ENCODE assay signal across 7 cellular contexts in the genomic region with DNA sequence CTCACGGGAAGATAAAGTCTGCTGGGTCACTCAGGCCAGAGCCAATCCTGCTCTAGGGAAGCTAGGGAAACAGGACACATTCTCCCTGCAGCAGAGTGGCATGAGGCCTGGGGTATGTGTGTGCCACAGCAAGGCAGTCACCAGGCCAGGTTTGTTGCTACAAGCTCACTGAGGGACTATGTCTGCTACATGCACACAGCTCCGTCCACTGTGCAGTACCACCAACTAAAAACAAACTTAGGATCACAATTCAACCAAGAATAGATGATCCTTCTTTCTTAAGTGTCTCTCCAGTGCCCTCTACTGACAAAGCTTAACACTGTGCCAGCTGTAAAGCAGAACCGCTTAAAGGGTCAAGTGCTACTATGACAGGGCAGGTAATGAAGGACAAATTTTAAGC.
DNase-seq lines count a peak whose midpoint lies in the region; FAIRE-seq and TF ChIP-seq lines count a peak whose summit lies in the region.

No MANE protein-coding gene starts in this region.

- H4K20me1 ChIP-seq in MM.1S (ENCODE audit: insufficient read depth, low read length), result no peaks in the 10 kb centered on the region

- H3K9ac ChIP-seq in MM.1S (ENCODE audit: low read length), result no peak overlapping the region

- H3K27ac ChIP-seq in MM.1S (ENCODE audit: low read length) (no peak overlapping the region), testis (no peak overlapping the region), sigmoid colon (no peak overlapping the region)

- H3K36me3 ChIP-seq in MM.1S (replicated peaks; ENCODE audit: insufficient read depth, low read length) (no peaks in the 10 kb centered on the region), testis (ENCODE audit: low read depth, missing control alignments) (no peaks in the 10 kb centered on the region), sigmoid colon (no peaks in the 10 kb centered on the region)

- no peak overlapping the region for H2AFZ ChIP-seq in MM.1S (ENCODE audit: low read length)

- H3K9me2 ChIP-seq in MM.1S (replicated peaks; ENCODE audit: insufficient read depth, low read length), result no peaks in the 10 kb centered on the region

- H3K9me3 ChIP-seq in MM.1S (replicated peaks; ENCODE audit: insufficient read depth, low read length), result no peaks in the 10 kb centered on the region
- no peaks in the 10 kb centered on the region for H3K9me3 ChIP-seq in testis
- no peaks in the 10 kb centered on the region for H3K9me3 ChIP-seq in sigmoid colon

- H3K4me1 ChIP-seq in MM.1S (ENCODE audit: low read length) (no peaks in the 10 kb centered on the region), testis (no peaks in the 10 kb centered on the region), sigmoid colon (peaks cover 0 to 26% (median 8%) of the 10 kb centered on the region in 4 donors)

- 93 to 96% methylated on average over 2 to 3 of the region's 3 CpGs for WGBS in testis, 2 donors
- WGBS in sigmoid colon, 2 donors, result 90 to 91% methylated on average over 3 of the region's 3 CpGs

- no peak overlapping the region for H3K4me2 ChIP-seq in MM.1S (ENCODE audit: low read depth, low read length)

- no peak overlapping the region for H3K4me3 ChIP-seq in MM.1S (ENCODE audit: low read length)
- no peak overlapping the region for H3K4me3 ChIP-seq in testis
- H3K4me3 ChIP-seq in sigmoid colon, result no peak overlapping the region

- H3F3A ChIP-seq in MM.1S (ENCODE audit: insufficient read depth, low read length), result no peaks in the 10 kb centered on the region

- H3K79me2 ChIP-seq in MM.1S (ENCODE audit: low read length), result no peaks in the 10 kb centered on the region

- peak; percentile 77 for TF ChIP-seq CTCF in MM.1S (IDR thresholded peaks at IDR 0.05; ENCODE audit: low read length)
- TF ChIP-seq CTCF in testis (IDR thresholded peaks at IDR 0.05), result no peak
- TF ChIP-seq CTCF in sigmoid colon (IDR thresholded peaks at IDR 0.05), result peak in 1 of 4 experiments; percentile 39

- TF ChIP-seq POLR2A in GM12891 (IDR thresholded peaks at IDR 0.05; ENCODE audit: low read depth, low read length) (no peak), testis (IDR thresholded peaks at IDR 0.05) (no peak), sigmoid colon (IDR thresholded peaks at IDR 0.05) (no peak)

- H3K27me3 ChIP-seq in MM.1S (replicated peaks; ENCODE audit: insufficient read depth, low read length), result no peaks in the 10 kb centered on the region
- no peaks in the 10 kb centered on the region for H3K27me3 ChIP-seq in testis
- no peaks in the 10 kb centered on the region for H3K27me3 ChIP-seq in sigmoid colon

- peak; percentile 90 for FAIRE-seq in GM12891 (lab: Jason Lieb, UNC)

- no peak for TF ChIP-seq EP300 in sigmoid colon (IDR thresholded peaks at IDR 0.05)

- DNase-seq in GM12891 (ENCODE audit: insufficient read length, low spot score) (no peak), H4 (ENCODE audit: low spot score) (peak; percentile 4), MM.1S (peak; percentile 77), glomerular endothelial cell (ENCODE audit: extremely low read depth, low read depth, low spot score) (peak; percentile 16), testis (peak; percentile 25), sigmoid colon (no peak)
- DNase-seq in activated CD4-positive, alpha-beta T cell treated with anti-CD3 and anti-CD28 coated beads, Interleukin-2, amount 50 U/mL, for 4 hours, result peak; percentile 5 to 23

- intact Hi-C loops in testis (cut with DNase I; ENCODE audit: low total_unique reads) (no loop called here), sigmoid colon (cut with DNase I) (no loop called here)

TF ChIP-seq in GM12891, 5 proteins besides CTCF, POLR2A, EP300 and RAD21:
- TF ChIP-seq POU2F2 (IDR thresholded peaks at IDR 0.05; ENCODE audit: low read depth, low read length), result no peak
- no peak for TF ChIP-seq SPI1 (IDR thresholded peaks at IDR 0.05; ENCODE audit: low read depth, low read length)
- no peak for TF ChIP-seq TAF1 (IDR thresholded peaks at IDR 0.05; ENCODE audit: low read depth, low read length)
TF ChIP-seq in GM12891: peak in this region for 0.

Comparison
In these comparisons a context has a peak if more than half of its experiments do, and no peak if none do; other contexts are left out.
1. DNase-seq: peak in H4 (single experiment), MM.1S (single experiment), activated CD4-positive, alpha-beta T cell treated with anti-CD3 and anti-CD28 coated beads, Interleukin-2, amount 50 U/mL, for 4 hours (2 of 2), glomerular endothelial cell (single experiment) and testis (single experiment); none in GM12891 (single experiment) and sigmoid colon (single experiment).